In genomic region chr15:64905119-64905831, GRCh38 we compare ENCODE assay signal across 8 cellular contexts. TPM values are rescaled to one million over a fixed set of nuclear protein-coding genes. Genes with fewer than 3 reads are reported as not detected.
DNase-seq lines count a peak whose midpoint lies in the region; ATAC-seq and TF ChIP-seq lines count a peak whose summit lies in the region.

No MANE protein-coding gene starts in this region.

- H3K27ac ChIP-seq in esophagus muscularis mucosa (replicated peaks in 1 of 4) = peak overlapping the region in 3 of 4 donors; percentile 30 to 61 (median 38)

- peak overlapping the region; percentile 39 to 50 (median 48) for H3K4me3 ChIP-seq in esophagus muscularis mucosa
- no peak overlapping the region for H3K4me3 ChIP-seq in mucosa of descending colon

- intact Hi-C loops in esophagus muscularis mucosa (cut with DNase I) = loop anchor here (2.0 to 5.0 kb wide), 3 partner anchors 63 to 218 kb away; partner anchors contain the start of gene PLEKHO2
- intact Hi-C loops in mucosa of descending colon (cut with DNase I, micrococcal nuclease) = loop anchor here (10.0 kb wide), 2 partner anchors 170 to 180 kb away; no protein-coding TSS in a partner anchor

- 20% methylated on average over 23 of the region's 30 CpGs for WGBS in esophagus muscularis mucosa

- TF ChIP-seq CTCF in esophagus muscularis mucosa (IDR thresholded peaks at IDR 0.05) (peak; percentile 90 to 100 (median 95)), mucosa of descending colon (IDR thresholded peaks at IDR 0.05) (peak; percentile 67)

- peak overlapping the region; percentile 53 for H3K27ac Mint-ChIP-seq in activated T-cell treated with anti-CD3 and anti-CD28 coated beads, Interleukin-2, amount 50 U/mL, for 24 hours

- peaks cover 3% of the 10 kb centered on the region for H3K9me3 Mint-ChIP-seq in activated T-cell treated with anti-CD3 and anti-CD28 coated beads, Interleukin-2, amount 50 U/mL, for 24 hours

- DNase-seq in 8988T (peak; percentile 80), GM19240 (ENCODE audit: insufficient read length, low spot score) (peak; percentile 86), NOMO-1 treated with DMSO at 0.1 percent for 48 hours (lab: John Stamatoyannopoulos, UW; ENCODE audit: unreplicated experiment) (peak; percentile 78), esophagus muscularis mucosa (ENCODE audit: extremely low spot score) (peak; percentile 95), mucosa of descending colon (peak; percentile 78 to 81 (median 81)), HK-2 (ENCODE audit: unreplicated experiment) (no peak)
- DNase-seq in activated T-cell treated with anti-CD3 and anti-CD28 coated beads, Interleukin-2, amount 50 U/mL, for 24 hours = peak; percentile 89
- DNase-seq in stimulated activated CD8-positive, alpha-beta memory T cell treated with anti-CD3 and anti-CD28 coated beads, Interleukin-4, amount 100 ng/mL, for 48 hours = peak; percentile 88

- no peak for TF ChIP-seq POLR2A in esophagus muscularis mucosa (IDR thresholded peaks at IDR 0.05; ENCODE audit: low read depth)

- H3K4me1 ChIP-seq in esophagus muscularis mucosa (peaks cover 0 to 13% (median 11%) of the 10 kb centered on the region in 4 donors), mucosa of descending colon (ENCODE audit: low read depth) (peaks cover 3% of the 10 kb centered on the region)

- H3K36me3 Mint-ChIP-seq in activated T-cell treated with anti-CD3 and anti-CD28 coated beads, Interleukin-2, amount 50 U/mL, for 24 hours (ENCODE audit: low read depth) = peaks cover 6% of the 10 kb centered on the region

- peaks cover 31% of the 10 kb centered on the region for H3K4me1 Mint-ChIP-seq in activated T-cell treated with anti-CD3 and anti-CD28 coated beads, Interleukin-2, amount 50 U/mL, for 24 hours (ENCODE audit: low read depth)

- no peak for TF ChIP-seq EP300 in esophagus muscularis mucosa (IDR thresholded peaks at IDR 0.05)

- peak; percentile 84 for ATAC-seq in mucosa of descending colon

- H3K36me3 ChIP-seq in esophagus muscularis mucosa (no peaks in the 10 kb centered on the region), mucosa of descending colon (ENCODE audit: low read depth) (no peaks in the 10 kb centered on the region)

- peak overlapping the region; percentile 60 for H3K4me3 Mint-ChIP-seq in activated T-cell treated with anti-CD3 and anti-CD28 coated beads, Interleukin-2, amount 50 U/mL, for 24 hours

- H3K27me3 Mint-ChIP-seq in activated T-cell treated with anti-CD3 and anti-CD28 coated beads, Interleukin-2, amount 50 U/mL, for 24 hours = peaks cover 8% of the 10 kb centered on the region

- no peaks in the 10 kb centered on the region for H3K27me3 ChIP-seq in esophagus muscularis mucosa

- H3K9me3 ChIP-seq in esophagus muscularis mucosa (peaks cover 8 to 14% (median 13%) of the 10 kb centered on the region in 4 donors), mucosa of descending colon (peaks cover 9% of the 10 kb centered on the region)

RNA-seq across cellular contexts. Expression of gene ANKDD1A, which starts 6.4 kb away (rescaled TPM):
- total RNA-seq in esophagus muscularis mucosa (10 to 100 TPM in 3 of 4 donors, 1 to 10 TPM in 1; 10.0 to 14.7 (median 11.0) TPM), mucosa of descending colon (1 to 10 TPM; 1.4 to 6.7 (median 1.6) TPM)
